Comparison of ENCODE assay signal across 8 cellular contexts in the genomic region with DNA sequence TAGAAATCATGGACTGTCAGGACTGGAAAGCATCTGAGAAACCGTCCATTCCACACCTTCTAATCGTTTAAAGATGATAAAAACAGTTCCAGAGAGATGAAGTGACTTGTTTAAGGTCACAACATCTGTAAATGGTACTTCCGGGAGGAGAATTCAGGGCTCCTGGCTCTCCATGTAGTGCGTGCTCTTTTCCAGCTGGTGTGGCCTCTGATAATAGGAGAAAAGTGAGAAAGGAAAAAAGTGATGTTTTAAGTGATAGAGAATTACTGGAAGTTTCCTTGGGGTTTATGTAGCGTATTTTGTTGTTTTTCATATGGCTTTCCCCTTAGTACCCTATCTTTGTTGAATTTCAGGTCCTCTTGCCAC. TPM values are rescaled to one million over a fixed set of nuclear protein-coding genes. Genes with fewer than 3 reads are reported as not detected.
DNase-seq lines count a peak whose midpoint lies in the region; ATAC-seq and TF ChIP-seq lines count a peak whose summit lies in the region.

No MANE protein-coding gene starts in this region.

- no peaks in the 10 kb centered on the region for H3K27me3 Mint-ChIP-seq in activated T-cell treated with anti-CD3 and anti-CD28 coated beads, Interleukin-2, amount 50 U/mL, for 72 hours (ENCODE audit: low read depth)

- no peak for TF ChIP-seq POLR2A in adrenal gland (IDR thresholded peaks at IDR 0.05)

- ATAC-seq in activated T-cell treated with anti-CD3 and anti-CD28 coated beads, Interleukin-2, amount 50 U/mL, for 72 hours (replicated peaks in 1 of 2) = peak in 1 of 2 donors; percentile 6
- ATAC-seq in HG03196 (IDR thresholded peaks at IDR 0.05; ENCODE audit: unreplicated experiment) (peak; percentile 20), upper lobe of right lung (no peak)

- peak overlapping the region in 3 of 4 donors; percentile 27 to 86 (median 74) for H3K4me3 ChIP-seq in adrenal gland
- peak overlapping the region; percentile 57 to 95 (median 85) for H3K4me3 ChIP-seq in liver (ENCODE audit: low read depth in 1 of 3, low read length in 3 of 3)
- peak overlapping the region; percentile 87 for H3K4me3 ChIP-seq in upper lobe of right lung

- H3K9me3 ChIP-seq in adrenal gland (replicated peaks in 1 of 3) (no peaks in the 10 kb centered on the region), liver (ENCODE audit: control insufficient read depth in 4 of 4, low read length in 3 of 4) (no peaks in the 10 kb centered on the region), upper lobe of right lung (no peaks in the 10 kb centered on the region)

- H3K4me1 ChIP-seq in adrenal gland (replicated peaks in 1 of 2) = peaks cover 12 to 24% of the 10 kb centered on the region in 2 donors
- peaks cover 2 to 24% (median 22%) of the 10 kb centered on the region in 4 donors for H3K4me1 ChIP-seq in liver (ENCODE audit: control insufficient read depth in 4 of 4, insufficient read depth in 4 of 4, low read length in 3 of 4)
- H3K4me1 ChIP-seq in upper lobe of right lung = peaks cover 14% of the 10 kb centered on the region

- no peaks in the 10 kb centered on the region for H3K9me3 Mint-ChIP-seq in activated T-cell treated with anti-CD3 and anti-CD28 coated beads, Interleukin-2, amount 50 U/mL, for 72 hours

- H3K27me3 ChIP-seq in adrenal gland (no peaks in the 10 kb centered on the region), liver (ENCODE audit: control insufficient read depth in 4 of 4, insufficient read depth in 4 of 4, low read length in 3 of 4) (no peaks in the 10 kb centered on the region), upper lobe of right lung (no peaks in the 10 kb centered on the region)

- WGBS in adrenal gland, 4 donors = 5 to 9% (median 8%) methylated on average over 5 of the region's 5 CpGs
- WGBS in liver = 8% methylated on average over 5 of the region's 5 CpGs

- no peak for TF ChIP-seq CTCF in adrenal gland (IDR thresholded peaks at IDR 0.05)
- no peak for TF ChIP-seq CTCF in liver (IDR thresholded peaks at IDR 0.05; ENCODE audit: low read depth, low read length, missing input control)
- no peak for TF ChIP-seq CTCF in upper lobe of right lung (IDR thresholded peaks at IDR 0.05)

- no peak for DNase-seq in activated T-cell treated with anti-CD3 and anti-CD28 coated beads, Interleukin-2, amount 50 U/mL, for 72 hours
- DNase-seq in activated T-cell treated with anti-CD3 and anti-CD28 coated beads, Interleukin-2, amount 50 U/mL, for 1 hour = no peak
- no peak for DNase-seq in adrenal gland
- no peak for DNase-seq in upper lobe of right lung
- DNase-seq in SHP77 (lab: John Stamatoyannopoulos, UW) = no peak
- no peak for DNase-seq in NCI-H2081 treated with DMSO at 0.1 percent for 48 hours (lab: John Stamatoyannopoulos, UW)

- H3K27ac ChIP-seq in adrenal gland (peak overlapping the region in 4 of 5 donors; percentile 86 to 99 (median 94)), liver (ENCODE audit: low read depth in 1 of 2, low read length in 2 of 2) (peak overlapping the region; percentile 52 to 97), upper lobe of right lung (peak overlapping the region; percentile 96)

- H3K9ac ChIP-seq in liver (ENCODE audit: low read depth in 1 of 2, low read length in 2 of 2) = peak overlapping the region; percentile 72 to 94

- no peak for TF ChIP-seq RAD21 in liver (IDR thresholded peaks at IDR 0.05)

- peaks cover 0 to 23% of the 10 kb centered on the region in 2 donors for H3K36me3 ChIP-seq in adrenal gland (replicated peaks in 1 of 2)
- H3K36me3 ChIP-seq in liver (ENCODE audit: control insufficient read depth in 4 of 4, insufficient read depth in 3 of 4, low read depth in 1 of 4, low read length in 3 of 4) = peaks cover 2 to 23% (median 18%) of the 10 kb centered on the region in 4 donors
- peaks cover 34% of the 10 kb centered on the region for H3K36me3 ChIP-seq in upper lobe of right lung

- intact Hi-C loops in adrenal gland (cut with DNase I) = no loop called here
- intact Hi-C loops in upper lobe of right lung (cut with DNase I) = no loop called here

- peaks cover 5 to 9% of the 10 kb centered on the region in 2 donors for H3K36me3 Mint-ChIP-seq in activated T-cell treated with anti-CD3 and anti-CD28 coated beads, Interleukin-2, amount 50 U/mL, for 72 hours (ENCODE audit: insufficient read depth in 2 of 2)

- peak overlapping the region; percentile 87 to 100 for H3K4me3 Mint-ChIP-seq in activated T-cell treated with anti-CD3 and anti-CD28 coated beads, Interleukin-2, amount 50 U/mL, for 72 hours

- peaks cover 46% of the 10 kb centered on the region for H3K4me1 Mint-ChIP-seq in activated T-cell treated with anti-CD3 and anti-CD28 coated beads, Interleukin-2, amount 50 U/mL, for 72 hours (ENCODE audit: low read depth)

- peak overlapping the region; percentile 81 for H3K27ac Mint-ChIP-seq in activated T-cell treated with anti-CD3 and anti-CD28 coated beads, Interleukin-2, amount 50 U/mL, for 72 hours

TF ChIP-seq in liver, 16 proteins besides CTCF, POLR2A, EP300 and RAD21:
- TF ChIP-seq TAF1 (conservative IDR thresholded peaks at IDR 0.05) (no peak), HNF4A (conservative IDR thresholded peaks at IDR 0.05) (no peak), HNF4G (IDR thresholded peaks at IDR 0.05) (no peak), SP1 (IDR thresholded peaks at IDR 0.05) (no peak)
- TF ChIP-seq, protein P1, sequence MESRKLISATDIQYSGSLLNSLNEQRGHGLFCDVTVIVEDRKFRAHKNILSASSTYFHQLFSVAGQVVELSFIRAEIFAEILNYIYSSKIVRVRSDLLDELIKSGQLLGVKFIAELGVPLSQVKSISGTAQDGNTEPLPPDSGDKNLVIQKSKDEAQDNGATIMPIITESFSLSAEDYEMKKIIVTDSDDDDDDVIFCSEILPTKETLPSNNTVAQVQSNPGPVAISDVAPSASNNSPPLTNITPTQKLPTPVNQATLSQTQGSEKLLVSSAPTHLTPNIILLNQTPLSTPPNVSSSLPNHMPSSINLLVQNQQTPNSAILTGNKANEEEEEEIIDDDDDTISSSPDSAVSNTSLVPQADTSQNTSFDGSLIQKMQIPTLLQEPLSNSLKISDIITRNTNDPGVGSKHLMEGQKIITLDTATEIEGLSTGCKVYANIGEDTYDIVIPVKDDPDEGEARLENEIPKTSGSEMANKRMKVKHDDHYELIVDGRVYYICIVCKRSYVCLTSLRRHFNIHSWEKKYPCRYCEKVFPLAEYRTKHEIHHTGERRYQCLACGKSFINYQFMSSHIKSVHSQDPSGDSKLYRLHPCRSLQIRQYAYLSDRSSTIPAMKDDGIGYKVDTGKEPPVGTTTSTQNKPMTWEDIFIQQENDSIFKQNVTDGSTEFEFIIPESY (IDR thresholded peaks at IDR 0.05) = no peak
- TF ChIP-seq, protein P2, sequence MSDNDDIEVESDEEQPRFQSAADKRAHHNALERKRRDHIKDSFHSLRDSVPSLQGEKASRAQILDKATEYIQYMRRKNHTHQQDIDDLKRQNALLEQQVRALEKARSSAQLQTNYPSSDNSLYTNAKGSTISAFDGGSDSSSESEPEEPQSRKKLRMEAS (IDR thresholded peaks at IDR 0.05) = no peak

RNA-seq across cellular contexts. Expression of gene C2orf49, which starts 0.7 kb away (rescaled TPM):
- 10 to 100 TPM; 15.9 to 18.9 TPM for total RNA-seq in activated T-cell treated with anti-CD3 and anti-CD28 coated beads, Interleukin-2, amount 50 U/mL, for 72 hours
- total RNA-seq in adrenal gland (10 to 100 TPM in 6 of 8 donors, 1 to 10 TPM in 2; 9.3 to 18.6 (median 16.0) TPM), liver (1 to 10 TPM; 8.2 TPM), upper lobe of right lung (18.0 TPM)
- polyA plus RNA-seq in adrenal gland (10 to 100 TPM in 1 of 3 donors, 1 to 10 TPM in 2; 5.9 to 17.8 (median 7.4) TPM), liver (1 to 10 TPM; 3.3 to 8.1 TPM)

RNA-seq across cellular contexts. Expression of gene TGFBRAP1, which starts 8.5 kb away (rescaled TPM):
- total RNA-seq in activated T-cell treated with anti-CD3 and anti-CD28 coated beads, Interleukin-2, amount 50 U/mL, for 72 hours = 10 to 100 TPM; 13.8 to 21.5 TPM
- total RNA-seq in adrenal gland (10 to 100 TPM; 21.1 to 29.7 (median 24.1) TPM), liver (10 to 100 TPM in 1 of 2 donors, 1 to 10 TPM in 1; 9.8 to 10.4 TPM), upper lobe of right lung (22.9 TPM)
- polyA plus RNA-seq in adrenal gland (10 to 100 TPM in 1 of 3 donors, 1 to 10 TPM in 2; 5.1 to 13.7 (median 6.2) TPM), liver (1 to 10 TPM; 1.8 to 3.7 TPM)
